Comparison of ENCODE assay signal across 1 cellular context in the genomic region with DNA sequence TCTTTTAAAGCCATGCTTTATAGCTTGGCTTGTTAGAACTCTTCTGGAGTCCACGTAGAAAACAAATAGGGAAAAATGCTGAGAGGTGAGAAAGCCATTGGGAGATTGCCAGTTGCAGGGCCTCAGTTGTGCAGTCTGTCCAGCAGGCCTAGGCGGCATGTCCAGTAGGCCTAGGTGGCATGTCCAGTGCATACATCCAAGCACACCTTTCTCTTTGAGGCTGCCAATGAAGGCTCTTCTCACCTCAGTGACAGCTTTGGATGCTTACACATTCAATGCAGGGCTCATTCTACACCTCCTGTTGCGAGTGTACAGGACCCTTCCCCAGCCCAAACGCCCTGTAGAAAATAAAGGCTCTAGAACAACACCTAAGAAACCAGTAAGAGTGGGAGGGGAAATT.
TF ChIP-seq lines count a peak whose summit lies in the region.

No MANE protein-coding gene starts in this region.

TF ChIP-seq in H1, 55 proteins besides CTCF, POLR2A, EP300 and RAD21:
- TF ChIP-seq POLR2AphosphoS5 (IDR thresholded peaks at IDR 0.05; ENCODE audit: low read depth, low read length) (peak; percentile 43; the same call in 1 of the 2 replicates), CREB1 (IDR thresholded peaks at IDR 0.05) (no peak)
